ENCODE assay signal across 1 cellular context in the genomic region with DNA sequence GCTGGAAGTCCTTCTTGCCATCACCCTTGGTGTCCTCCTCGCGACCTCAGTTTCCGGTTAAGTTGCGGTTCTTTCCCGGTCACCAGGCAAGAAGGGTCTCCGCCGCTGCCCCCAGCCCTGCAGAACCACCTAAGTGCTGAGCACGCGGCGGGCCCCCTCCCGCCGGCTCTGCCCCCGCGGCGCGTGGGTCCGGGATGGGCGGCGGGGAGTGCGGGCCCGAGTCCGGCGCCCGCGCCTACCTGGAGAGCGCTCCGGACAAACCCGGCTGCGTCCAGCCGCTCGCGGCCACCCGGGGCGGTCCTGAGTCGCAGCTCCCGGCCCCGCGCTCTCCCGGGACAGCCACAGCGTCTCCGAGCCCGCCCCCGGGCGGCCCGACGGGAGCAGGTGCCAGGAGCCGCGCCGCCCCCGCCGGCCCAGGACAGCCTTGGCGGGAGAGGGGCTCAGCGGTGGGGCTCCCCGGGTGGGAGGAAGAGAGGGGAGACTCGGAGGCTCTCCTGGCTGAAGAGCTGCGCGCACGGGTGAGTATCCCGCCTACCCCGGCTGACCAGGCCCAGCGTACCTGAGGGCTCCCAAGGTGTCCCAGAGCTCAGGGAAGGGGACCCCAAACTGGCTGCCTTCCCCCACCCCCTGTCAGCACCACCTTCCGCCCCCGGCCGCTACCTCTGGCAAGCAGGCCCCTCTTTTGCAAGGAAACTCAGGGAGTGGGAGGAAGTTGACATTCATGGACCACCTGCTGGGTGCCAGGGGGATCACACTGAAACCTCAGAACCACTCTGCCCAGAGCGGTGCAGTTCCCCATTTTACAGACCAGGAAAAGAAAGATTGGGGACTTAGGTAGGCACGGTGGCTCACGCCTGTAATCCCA.
TF ChIP-seq lines count a peak whose summit lies in the region.

No MANE protein-coding gene starts in this region.

TF ChIP-seq in H1, 55 proteins besides CTCF, POLR2A, EP300 and RAD21:
- TF ChIP-seq ASH2L (IDR thresholded peaks at IDR 0.05; ENCODE audit: low read length) (no peak), SAP30 (IDR thresholded peaks at IDR 0.05; ENCODE audit: insufficient read depth, insufficient replicate concordance, low read length) (no peak), TEAD4 (IDR thresholded peaks at IDR 0.05; ENCODE audit: low read depth, low read length) (no peak), ATF2 (IDR thresholded peaks at IDR 0.05; ENCODE audit: low read length) (no peak), KDM1A (IDR thresholded peaks at IDR 0.05; ENCODE audit: borderline replicate concordance, low read length) (peak; percentile 67), JUND (IDR thresholded peaks at IDR 0.05; ENCODE audit: low read length) (no peak), KDM4A (IDR thresholded peaks at IDR 0.05; ENCODE audit: low read depth, low read length, severe bottlenecking) (peak; percentile 86), TCF12 (IDR thresholded peaks at IDR 0.05; ENCODE audit: low read depth, low read length) (no peak)
- TF ChIP-seq, protein P1, sequence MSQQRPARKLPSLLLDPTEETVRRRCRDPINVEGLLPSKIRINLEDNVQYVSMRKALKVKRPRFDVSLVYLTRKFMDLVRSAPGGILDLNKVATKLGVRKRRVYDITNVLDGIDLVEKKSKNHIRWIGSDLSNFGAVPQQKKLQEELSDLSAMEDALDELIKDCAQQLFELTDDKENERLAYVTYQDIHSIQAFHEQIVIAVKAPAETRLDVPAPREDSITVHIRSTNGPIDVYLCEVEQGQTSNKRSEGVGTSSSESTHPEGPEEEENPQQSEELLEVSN (IDR thresholded peaks at IDR 0.05) = no peak
